In genomic region chr14:104881369-104881979, GRCh38 we compare ENCODE assay signal across 17 cellular contexts. TPM values are rescaled to one million over a fixed set of nuclear protein-coding genes. Genes with fewer than 3 reads are reported as not detected.
DNase-seq lines count a peak whose midpoint lies in the region; ATAC-seq and TF ChIP-seq lines count a peak whose summit lies in the region.
"Had no signal": no experiment of that assay in that cellular context is flagged by ENCODE, and none has a peak within 500 bp of the region (broad histone marks: within the 10 kb centered on the region; RNA-seq: fewer than 3 reads in every experiment).

No MANE protein-coding gene starts in this region.

- H3K9me3 ChIP-seq in right atrium auricular region (no peaks in the 10 kb centered on the region), endodermal cell (ENCODE audit: control insufficient read depth, low read length) (no peaks in the 10 kb centered on the region), spleen (no peaks in the 10 kb centered on the region)
- H3K9me3 ChIP-seq: upper lobe of left lung had no signal

- H3K27ac ChIP-seq in right atrium auricular region (no peak overlapping the region), endodermal cell (ENCODE audit: low read depth, low read length) (peak overlapping the region; percentile 60), spleen (no peak overlapping the region)
- H3K27ac ChIP-seq: KMS-11, upper lobe of left lung had no signal

- no peak overlapping the region for H3K9ac ChIP-seq in endodermal cell (ENCODE audit: extremely low read depth, low read length, poor library complexity, severe bottlenecking)
- H3K9ac ChIP-seq: KMS-11 had no signal

- TF ChIP-seq CTCF in right atrium auricular region (IDR thresholded peaks at IDR 0.05): no peak
- TF ChIP-seq CTCF in endodermal cell (conservative IDR thresholded peaks at IDR 0.05): no peak
- TF ChIP-seq CTCF in spleen (IDR thresholded peaks at IDR 0.05 in 8 of 11, conservative IDR thresholded peaks at IDR 0.05 in 3 of 11): no peak

- DNase-seq in Right ventricle myocardium inferior (ENCODE audit: missing footprints) (peak; percentile 74), right atrium auricular region (ENCODE audit: low spot score) (no peak), NCI-H2171 treated with DMSO at 0.1 percent for 48 hours (lab: John Stamatoyannopoulos, UW) (peak; percentile 96), endodermal cell (peak; percentile 42), spleen (peak; percentile 69), SKM-1 treated with dmso at 0.1 percent for 144 hours (lab: John Stamatoyannopoulos, UW; ENCODE audit: unreplicated experiment) (no peak), NK-92 (lab: John Stamatoyannopoulos, UW; ENCODE audit: unreplicated experiment) (no peak)
- no peak for DNase-seq in stimulated activated naive CD8-positive, alpha-beta T cell treated with anti-CD3 and anti-CD28 coated beads, Interleukin-15, amount 100 ng/mL, for 72 hours
- DNase-seq: activated CD4-positive, alpha-beta T cell treated with anti-CD3 and anti-CD28 coated beads, Interleukin-2, amount 50 U/mL, for 1 hour; effector CD8-positive, alpha-beta T cell had no signal

- intact Hi-C loops in Right ventricle myocardium inferior (cut with DNase I): no loop called here
- intact Hi-C loops in spleen (cut with DNase I; ENCODE audit: low total_unique reads): no loop called here

- H3K27me3 Mint-ChIP-seq in endodermal cell (ENCODE audit: insufficient read depth): no peaks in the 10 kb centered on the region
- H3K27me3 Mint-ChIP-seq in stimulated activated naive CD8-positive, alpha-beta T cell treated with anti-CD3 and anti-CD28 coated beads, Interleukin-15, amount 100 ng/mL, for 72 hours: no peaks in the 10 kb centered on the region
- H3K27me3 Mint-ChIP-seq: activated T-helper 17 cell treated with anti-CD3 and anti-CD28 coated beads, Interleukin-2, amount 50 U/mL, for 72 hours; natural killer cell treated with Interleukin-12 subunit alpha and Interleukin-12 subunit beta and Interleukin-15 and Interleukin-18, amount 100 ng/mL, for 72 hours had no signal

- no peak overlapping the region for H3K27ac Mint-ChIP-seq in endodermal cell
- no peak overlapping the region for H3K27ac Mint-ChIP-seq in stimulated activated naive CD8-positive, alpha-beta T cell treated with anti-CD3 and anti-CD28 coated beads, Interleukin-15, amount 100 ng/mL, for 72 hours
- H3K27ac Mint-ChIP-seq: activated T-helper 17 cell treated with anti-CD3 and anti-CD28 coated beads, Interleukin-2, amount 50 U/mL, for 72 hours; natural killer cell treated with Interleukin-12 subunit alpha and Interleukin-12 subunit beta and Interleukin-15 and Interleukin-18, amount 100 ng/mL, for 72 hours; T-helper 1 cell treated with Interleukin-12 subunit alpha and Interleukin-12 subunit beta and Interleukin-4 antibody, amounts not matched to agents 30 μg/mL and 1 μg/mL, for 36 hours had no signal

- no peak overlapping the region for H3K4me3 ChIP-seq in right atrium auricular region
- no peak overlapping the region for H3K4me3 ChIP-seq in endodermal cell (ENCODE audit: low read length)
- H3K4me3 ChIP-seq in spleen: no peak overlapping the region
- H3K4me3 ChIP-seq: upper lobe of left lung had no signal

- no peaks in the 10 kb centered on the region for H3K9me3 Mint-ChIP-seq in endodermal cell
- no peaks in the 10 kb centered on the region for H3K9me3 Mint-ChIP-seq in stimulated activated naive CD8-positive, alpha-beta T cell treated with anti-CD3 and anti-CD28 coated beads, Interleukin-15, amount 100 ng/mL, for 72 hours
- H3K9me3 Mint-ChIP-seq: activated T-helper 17 cell treated with anti-CD3 and anti-CD28 coated beads, Interleukin-2, amount 50 U/mL, for 72 hours; natural killer cell treated with Interleukin-12 subunit alpha and Interleukin-12 subunit beta and Interleukin-15 and Interleukin-18, amount 100 ng/mL, for 72 hours; T-helper 1 cell treated with Interleukin-12 subunit alpha and Interleukin-12 subunit beta and Interleukin-4 antibody, amounts not matched to agents 30 μg/mL and 1 μg/mL, for 36 hours had no signal

- H3K27me3 ChIP-seq in right atrium auricular region: no peaks in the 10 kb centered on the region
- H3K27me3 ChIP-seq in endodermal cell (ENCODE audit: control insufficient read depth, insufficient read depth, low read length, poor library complexity, severe bottlenecking): no peaks in the 10 kb centered on the region
- H3K27me3 ChIP-seq in spleen (replicated peaks in 1 of 7): no peaks in the 10 kb centered on the region
- H3K27me3 ChIP-seq: upper lobe of left lung had no signal

- H3K36me3 Mint-ChIP-seq in endodermal cell (ENCODE audit: low read depth): peaks cover 7% of the 10 kb centered on the region
- H3K36me3 Mint-ChIP-seq: natural killer cell treated with Interleukin-12 subunit alpha and Interleukin-12 subunit beta and Interleukin-15 and Interleukin-18, amount 100 ng/mL, for 72 hours had no signal

- 81 to 97% methylated on average over 5 to 13 of the region's 13 CpGs for WGBS in endodermal cell (ENCODE audit: insufficient coverage in 1 of 2, insufficient read length in 1 of 2), 2 experiments
- 66 to 92% (median 73%) methylated on average over 5 to 13 of the region's 13 CpGs for WGBS in spleen, 5 donors

- H3K4me1 Mint-ChIP-seq in endodermal cell: no peaks in the 10 kb centered on the region
- peaks cover 7% of the 10 kb centered on the region for H3K4me1 Mint-ChIP-seq in stimulated activated naive CD8-positive, alpha-beta T cell treated with anti-CD3 and anti-CD28 coated beads, Interleukin-15, amount 100 ng/mL, for 72 hours
- H3K4me1 Mint-ChIP-seq: activated T-helper 17 cell treated with anti-CD3 and anti-CD28 coated beads, Interleukin-2, amount 50 U/mL, for 72 hours had no signal

- peaks cover 26% of the 10 kb centered on the region for H3K36me3 ChIP-seq in right atrium auricular region
- H3K36me3 ChIP-seq in endodermal cell (ENCODE audit: control insufficient read depth, insufficient read depth, low read length): peaks cover 26% of the 10 kb centered on the region
- H3K36me3 ChIP-seq in spleen: peaks cover 0 to 57% (median 2%) of the 10 kb centered on the region in 6 donors

- no peak for TF ChIP-seq POLR2A in spleen (IDR thresholded peaks at IDR 0.05)

- ATAC-seq in Right ventricle myocardium inferior: peak; percentile 81
- ATAC-seq in stimulated activated naive CD8-positive, alpha-beta T cell treated with anti-CD3 and anti-CD28 coated beads, Interleukin-15, amount 100 ng/mL, for 72 hours: no peak
- ATAC-seq: natural killer cell treated with Interleukin-12 subunit alpha and Interleukin-12 subunit beta and Interleukin-15 and Interleukin-18, amount 100 ng/mL, for 72 hours had no signal

- H3K4me3 Mint-ChIP-seq in endodermal cell: no peak overlapping the region
- H3K4me3 Mint-ChIP-seq in stimulated activated naive CD8-positive, alpha-beta T cell treated with anti-CD3 and anti-CD28 coated beads, Interleukin-15, amount 100 ng/mL, for 72 hours: no peak overlapping the region
- H3K4me3 Mint-ChIP-seq: activated T-helper 17 cell treated with anti-CD3 and anti-CD28 coated beads, Interleukin-2, amount 50 U/mL, for 72 hours; natural killer cell treated with Interleukin-12 subunit alpha and Interleukin-12 subunit beta and Interleukin-15 and Interleukin-18, amount 100 ng/mL, for 72 hours; T-helper 1 cell treated with Interleukin-12 subunit alpha and Interleukin-12 subunit beta and Interleukin-4 antibody, amounts not matched to agents 30 μg/mL and 1 μg/mL, for 36 hours had no signal

- no peaks in the 10 kb centered on the region for H3K4me1 ChIP-seq in right atrium auricular region
- no peaks in the 10 kb centered on the region for H3K4me1 ChIP-seq in endodermal cell (ENCODE audit: control insufficient read depth, insufficient read depth, low read length)
- no peaks in the 10 kb centered on the region for H3K4me1 ChIP-seq in spleen

RNA-seq across cellular contexts. Expression of gene CEP170B, which starts 16.4 kb away (rescaled TPM):
- total RNA-seq in Right ventricle myocardium inferior (10.5 TPM), right atrium auricular region (10 to 100 TPM in 1 of 2 donors, 1 to 10 TPM in 1; 7.9 to 15.1 TPM), endodermal cell (10 to 100 TPM; 38.9 to 43.1 TPM), spleen (10 to 100 TPM in 1 of 7 donors, 1 to 10 TPM in 6; 5.2 to 12.6 (median 5.9) TPM)
- 13.9 TPM for polyA plus RNA-seq in endodermal cell (2013, experiment 1 of 2)
- 15.1 TPM for polyA plus RNA-seq in endodermal cell (2013, experiment 2 of 2)
- polyA plus RNA-seq in spleen: 1 to 10 TPM in 1 of 3 donors, under 1 TPM in 2; 0.58 to 3.8 (median 0.72) TPM

RNA-seq across cellular contexts. Expression of gene PLD4, which starts 43.2 kb away (rescaled TPM):
- total RNA-seq in Right ventricle myocardium inferior (not detected), right atrium auricular region (under 1 TPM in 1 of 2 donors, not detected in 1; 0.08 TPM), endodermal cell (not detected), spleen (10 to 100 TPM in 6 of 7 donors, 1 to 10 TPM in 1; 5.4 to 30.2 (median 13.9) TPM)
- polyA plus RNA-seq in endodermal cell (2013, experiment 1 of 2): 0.04 TPM
- not detected for polyA plus RNA-seq in endodermal cell (2013, experiment 2 of 2)
- 10 to 100 TPM; 25.8 to 31.3 (median 29.8) TPM for polyA plus RNA-seq in spleen
- total RNA-seq: activated T-helper 17 cell treated with anti-CD3 and anti-CD28 coated beads, Interleukin-2, amount 50 U/mL, for 72 hours; Daoy; left lobe of liver; natural killer cell treated with Interleukin-12 subunit alpha and Interleukin-12 subunit beta and Interleukin-15 and Interleukin-18, amount 100 ng/mL, for 72 hours had no signal

Comparison
In these comparisons a context has a peak if more than half of its experiments do, and no peak if none do; other contexts are left out.
1. DNase-seq: peak in Right ventricle myocardium inferior (single experiment), NCI-H2171 treated with DMSO at 0.1 percent for 48 hours (single experiment), endodermal cell (single experiment) and spleen (single experiment); none in right atrium auricular region (single experiment), stimulated activated naive CD8-positive, alpha-beta T cell treated with anti-CD3 and anti-CD28 coated beads, Interleukin-15, amount 100 ng/mL, for 72 hours (0 of 2), SKM-1 treated with dmso at 0.1 percent for 144 hours (single experiment) and NK-92 (single experiment).